ENCODE assay signal across 11 cellular contexts in genomic region chr19:23698711-23699520, GRCh38. TPM values are rescaled to one million over a fixed set of nuclear protein-coding genes. Genes with fewer than 3 reads are reported as not detected.
DNase-seq lines count a peak whose midpoint lies in the region; ATAC-seq, FAIRE-seq and TF ChIP-seq lines count a peak whose summit lies in the region.
"Had no signal": no experiment of that assay in that cellular context is flagged by ENCODE, and none has a peak within 500 bp of the region (broad histone marks: within the 10 kb centered on the region; RNA-seq: fewer than 3 reads in every experiment).

No MANE protein-coding gene starts in this region.

- no peak for ATAC-seq in HG03342 (IDR thresholded peaks at IDR 0.05; ENCODE audit: unreplicated experiment)
- ATAC-seq: left lobe of liver had no signal

- peaks cover 0 to 4% of the 10 kb centered on the region in 2 donors for H3K4me1 ChIP-seq in kidney (ENCODE audit: control insufficient read depth in 1 of 2, insufficient read depth in 1 of 2, low read depth in 1 of 2, low read length in 2 of 2)

- peak overlapping the region; percentile 47 to 74 for H3K27ac ChIP-seq in kidney (ENCODE audit: low read depth in 2 of 2, low read length in 2 of 2)

- no peaks in the 10 kb centered on the region for H3K36me3 ChIP-seq in kidney (ENCODE audit: control insufficient read depth in 1 of 2, insufficient read depth in 2 of 2, low read length in 2 of 2)

- H3K9ac ChIP-seq in kidney (ENCODE audit: low read length in 2 of 2), result no peak overlapping the region

- no peak for FAIRE-seq in kidney (lab: Jason Lieb, UNC)
- FAIRE-seq: RCC 7860 had no signal

- no peaks in the 10 kb centered on the region for H3K9me3 ChIP-seq in kidney (ENCODE audit: control insufficient read depth in 1 of 2, low read length in 2 of 2)

- peak; percentile 10 for DNase-seq in COLO668 (lab: John Stamatoyannopoulos, UW; ENCODE audit: unreplicated experiment)
- peak; percentile 7 for DNase-seq in HK-2 (ENCODE audit: unreplicated experiment)
- DNase-seq in SHP77 treated with DMSO at 0.1 percent for 48 hours (lab: John Stamatoyannopoulos, UW), result peak; percentile 78
- DNase-seq in kidney, result no peak
- DNase-seq in cerebellar cortex (ENCODE audit: low spot score), result no peak
- DNase-seq in AML-193 (lab: John Stamatoyannopoulos, UW), result no peak
- DNase-seq in activated naive CD4-positive, alpha-beta T cell (lab: John Stamatoyannopoulos, UW), result no peak
- DNase-seq: anterior cingulate cortex had no signal

- TF ChIP-seq CTCF in kidney (IDR thresholded peaks at IDR 0.05; ENCODE audit: borderline replicate concordance, extremely low read depth, insufficient read depth), result no peak

- peak overlapping the region in 1 of 2 donors; percentile 12 for H3K4me3 ChIP-seq in kidney (ENCODE audit: low read length in 2 of 2)

- intact Hi-C loops in kidney (cut with DNase I), result no loop called here

RNA-seq across cellular contexts. Expression of gene ZNF675, which starts 11.9 kb away (rescaled TPM):
- 11.4 TPM for total RNA-seq in kidney
- polyA plus RNA-seq in kidney (ENCODE audit: insufficient read depth, low read depth, low replicate concordance), result 3.9 TPM

RNA-seq across cellular contexts. Expression of gene ZNF681, which starts 59.8 kb away (rescaled TPM):
- 3.1 TPM for total RNA-seq in kidney
- polyA plus RNA-seq in kidney (ENCODE audit: insufficient read depth, low read depth, low replicate concordance), result 0.30 TPM

Comparison
In these comparisons a context has a peak if more than half of its experiments do, and no peak if none do; other contexts are left out.
1. DNase-seq: peak in COLO668 (single experiment), HK-2 (single experiment) and SHP77 treated with DMSO at 0.1 percent for 48 hours (single experiment); none in kidney (single experiment), cerebellar cortex (single experiment), AML-193 (0 of 2) and activated naive CD4-positive, alpha-beta T cell (0 of 4).